Comparison of ENCODE assay signal across 17 cellular contexts in genomic region chr3:55569033-55569518, GRCh38.
DNase-seq lines count a peak whose midpoint lies in the region; TF ChIP-seq lines count a peak whose summit lies in the region.
"Had no signal": no experiment of that assay in that cellular context is flagged by ENCODE, and none has a peak within 500 bp of the region (broad histone marks: within the 10 kb centered on the region; RNA-seq: fewer than 3 reads in every experiment).

No MANE protein-coding gene starts in this region.

- peak overlapping the region; percentile 79 for H3K27ac ChIP-seq in hepatocyte
- H3K27ac ChIP-seq in prostate gland = no peak overlapping the region
- H3K27ac ChIP-seq: BLaER1 treated with 17β-estradiol and CSF1 and Interleukin-3, amounts not matched to agents 10 nM and 100 nM; HL-60; SJSA1 had no signal

- no peak overlapping the region for H3K4me3 ChIP-seq in hepatocyte
- H3K4me3 ChIP-seq in prostate gland = no peak overlapping the region
- H3K4me3 ChIP-seq: BLaER1 treated with 17β-estradiol and CSF1 and Interleukin-3, amounts not matched to agents 10 nM and 100 nM; SJSA1 had no signal

- H4K20me1 ChIP-seq in hepatocyte (ENCODE audit: insufficient read depth, poor library complexity, severe bottlenecking) = no peaks in the 10 kb centered on the region
- H4K20me1 ChIP-seq: BLaER1 treated with 17β-estradiol and CSF1 and Interleukin-3, amounts not matched to agents 10 nM and 100 nM had no signal

- H3K79me2 ChIP-seq in hepatocyte = no peaks in the 10 kb centered on the region

- peak overlapping the region; percentile 1 for H3K4me2 ChIP-seq in hepatocyte

- in situ Hi-C loops in KBM-7 (cut with MboI; ENCODE audit: low pct_unique_long_range_greater_than_20kb, low sequenced_read_pairs) = no loop called here

- DNase-seq in ELF-1 (ENCODE audit: low read depth, low spot score) (peak; percentile 56), NCI-H226 (peak; percentile 43), hepatocyte (ENCODE audit: low spot score) (no peak), prostate gland (ENCODE audit: low spot score) (peak; percentile 63), KBM-7 (no peak)
- DNase-seq in effector CD8-positive, alpha-beta T cell (lab: John Stamatoyannopoulos, UW) = no peak
- no peak for DNase-seq in activated naive CD4-positive, alpha-beta T cell (lab: John Stamatoyannopoulos, UW)
- DNase-seq: CD8-positive, alpha-beta memory T cell; DMS79 treated with DMSO at 0.1 percent for 48 hours; H7; NCI-H1417; NCI-H187 treated with DMSO at 0.1 percent for 48 hours; NCI-H2227 treated with DMSO at 0.1 percent for 48 hours; NCI-H524 had no signal

- H3K9me3 ChIP-seq in hepatocyte (ENCODE audit: low read depth) = no peaks in the 10 kb centered on the region
- H3K9me3 ChIP-seq in prostate gland = no peaks in the 10 kb centered on the region
- H3K9me3 ChIP-seq: BLaER1 treated with 17β-estradiol and CSF1 and Interleukin-3, amounts not matched to agents 10 nM and 100 nM; SJSA1 had no signal

- TF ChIP-seq CTCF in hepatocyte (IDR thresholded peaks at IDR 0.05; ENCODE audit: poor library complexity) (no peak), prostate gland (IDR thresholded peaks at IDR 0.05) (no peak)

- H3K36me3 ChIP-seq in hepatocyte (replicated peaks; ENCODE audit: insufficient read depth, low read depth) (no peaks in the 10 kb centered on the region), prostate gland (no peaks in the 10 kb centered on the region)
- H3K36me3 ChIP-seq: BLaER1 treated with 17β-estradiol and CSF1 and Interleukin-3, amounts not matched to agents 10 nM and 100 nM; SJSA1 had no signal

- no peaks in the 10 kb centered on the region for H3K9me2 ChIP-seq in hepatocyte (replicated peaks; ENCODE audit: insufficient read depth)

- WGBS in hepatocyte (ENCODE audit: low lambda C conversion rate, missing lambda C conversion rate) = 50% methylated on average over 8 of the region's 8 CpGs
- 16% methylated on average over 8 of the region's 8 CpGs for WGBS in prostate gland

- intact Hi-C loops in prostate gland (cut with DNase I) = no loop called here

- no peak overlapping the region for H2AFZ ChIP-seq in hepatocyte

- H3K4me1 ChIP-seq in hepatocyte (ENCODE audit: insufficient read depth) (peaks cover 12% of the 10 kb centered on the region), prostate gland (replicated peaks) (no peaks in the 10 kb centered on the region)

- H3K27me3 ChIP-seq in hepatocyte (no peaks in the 10 kb centered on the region), prostate gland (replicated peaks; ENCODE audit: insufficient read depth) (no peaks in the 10 kb centered on the region)
- H3K27me3 ChIP-seq: BLaER1 treated with 17β-estradiol and CSF1 and Interleukin-3, amounts not matched to agents 10 nM and 100 nM; SJSA1 had no signal

- no peak for TF ChIP-seq POLR2A in prostate gland (IDR thresholded peaks at IDR 0.05)

Comparison
In these comparisons a context has a peak if more than half of its experiments do, and no peak if none do; other contexts are left out.
1. DNase-seq: peak in ELF-1 (single experiment), NCI-H226 (single experiment) and prostate gland (single experiment); none in hepatocyte (single experiment), effector CD8-positive, alpha-beta T cell (single experiment), KBM-7 (single experiment) and activated naive CD4-positive, alpha-beta T cell (0 of 4).